31 cellular contexts compared by ENCODE assay signal in genomic region chr5:143017992-143018391, GRCh38.
"Had no signal": no experiment of that assay in that cellular context is flagged by ENCODE, and none has a peak within 500 bp of the region (broad histone marks: within the 10 kb centered on the region; RNA-seq: fewer than 3 reads in every experiment).

No MANE protein-coding gene starts in this region.

- H3K9me3 Mint-ChIP-seq: activated B cell treated with CpG ODN at 0.5 μM for 24 hours had no signal

- ATAC-seq: activated CD8-positive, alpha-beta T cell treated with anti-CD3 and anti-CD28 coated beads for 36 hours; activated naive CD4-positive, alpha-beta T cell treated with anti-CD3 and anti-CD28 coated beads, Interleukin-2, amount 50 U/mL, for 72 hours; activated T-cell treated with anti-CD3 and anti-CD28 coated beads, Interleukin-2, amount 50 U/mL, for 72 hours; activated T-helper 17 cell treated with anti-CD3 and anti-CD28 coated beads, Interleukin-2, amount 50 U/mL, for 72 hours; body of pancreas; K562; Right ventricle myocardium inferior had no signal

- H3K4me3 Mint-ChIP-seq: activated B cell treated with CpG ODN at 0.5 μM for 24 hours; activated CD8-positive, alpha-beta T cell treated with anti-CD3 and anti-CD28 coated beads for 36 hours; activated T-cell treated with anti-CD3 and anti-CD28 coated beads, Interleukin-2, amount 50 U/mL, for 72 hours; activated T-helper 17 cell treated with anti-CD3 and anti-CD28 coated beads, Interleukin-2, amount 50 U/mL, for 72 hours had no signal

- H3K27me3 Mint-ChIP-seq: activated B cell treated with CpG ODN at 0.5 μM for 24 hours; activated CD8-positive, alpha-beta T cell treated with anti-CD3 and anti-CD28 coated beads for 36 hours; activated T-helper 17 cell treated with anti-CD3 and anti-CD28 coated beads, Interleukin-2, amount 50 U/mL, for 72 hours had no signal

- H3K4me1 Mint-ChIP-seq: activated T-helper 17 cell treated with anti-CD3 and anti-CD28 coated beads, Interleukin-2, amount 50 U/mL, for 72 hours had no signal

- H3K27ac Mint-ChIP-seq: activated B cell treated with CpG ODN at 0.5 μM for 24 hours; activated CD8-positive, alpha-beta T cell treated with anti-CD3 and anti-CD28 coated beads for 36 hours; activated T-helper 17 cell treated with anti-CD3 and anti-CD28 coated beads, Interleukin-2, amount 50 U/mL, for 72 hours had no signal

- DNase-seq: activated B cell treated with CpG ODN at 0.5 μM for 24 hours; activated CD4-positive, alpha-beta T cell treated with anti-CD3 and anti-CD28 coated beads for 4 hours; activated CD4-positive, alpha-beta T cell treated with anti-CD3 and anti-CD28 coated beads, Interleukin-2, amount 50 U/mL, for 4 hours; activated CD4-positive, CD25-positive, alpha-beta regulatory T cell treated with anti-CD3 and anti-CD28 coated beads, Interleukin-2, amount 50 U/mL, for 72 hours; activated CD8-positive, alpha-beta T cell treated with anti-CD3 and anti-CD28 coated beads for 36 hours; activated effector memory CD4-positive, alpha-beta T cell treated with anti-CD3 and anti-CD28 coated beads, Interleukin-2, amount 50 U/mL, for 16 hours; activated naive CD4-positive, alpha-beta T cell; activated T-cell treated with anti-CD3 and anti-CD28 coated beads, Interleukin-2, amount 50 U/mL, for 1 hour; activated T-cell treated with anti-CD3 and anti-CD28 coated beads, Interleukin-2, amount 50 U/mL, for 72 hours; adrenal gland; body of pancreas; cerebellar nuclear complex; MM.1S; MV-4-11; NCI-H1092; NCI-H1436 treated with DMSO at 0.1 percent for 48 hours; NCI-H1694 treated with DMSO at 0.1 percent for 48 hours; NCI-H2029; NCI-H345; NCI-H524 treated with DMSO at 0.1 percent for 48 hours; NK-92 treated with Interleukin-12 subunit alpha and Interleukin-12 subunit beta, amount 100 ng/mL, for 24 hours; PC-9; SIG-M5; SW 1271; T-helper 1 cell; T-helper 2 cell; T-helper 9 cell had no signal
